Comparison of ENCODE assay signal across 10 cellular contexts in the genomic region with DNA sequence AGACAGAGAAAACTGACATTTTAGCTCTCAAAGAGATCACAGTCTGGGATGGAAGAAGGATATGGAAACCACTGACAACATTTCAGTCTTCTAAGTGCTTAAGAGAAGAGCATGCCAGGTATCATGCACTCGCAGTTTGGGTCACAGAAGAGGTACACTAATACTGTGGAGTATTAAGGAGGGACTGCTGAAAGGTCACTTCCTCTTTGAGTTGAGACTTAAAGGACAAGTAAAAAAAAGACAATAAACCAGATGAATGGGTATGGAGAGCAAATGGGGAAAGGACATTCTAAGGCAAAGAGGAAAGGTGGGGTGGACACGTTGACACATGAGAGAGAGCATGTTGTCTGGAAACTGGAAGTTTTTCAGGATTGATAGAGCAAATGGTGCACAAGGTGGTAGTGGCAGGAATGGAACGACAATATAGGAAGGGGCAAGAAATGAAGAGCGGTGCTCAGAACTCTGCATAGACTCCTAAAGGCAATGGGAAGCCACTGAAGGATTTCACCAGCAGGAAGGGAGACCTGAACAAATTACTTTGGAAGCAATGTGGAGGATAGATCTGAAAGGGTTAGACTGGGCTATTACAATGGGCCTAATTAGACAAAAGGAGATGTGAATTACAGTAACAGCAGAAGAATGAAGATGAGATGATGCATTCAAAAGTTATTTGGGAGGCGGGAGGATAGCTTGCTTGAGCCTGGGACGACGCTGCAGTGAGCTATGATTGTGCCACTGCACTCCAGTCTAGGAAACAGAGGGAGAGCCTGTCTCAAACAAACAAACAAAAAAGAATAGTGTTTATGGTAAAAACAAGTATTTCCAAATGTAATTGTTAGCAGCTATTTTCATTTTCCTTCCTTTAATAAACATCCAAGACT. TPM values are rescaled to one million over a fixed set of nuclear protein-coding genes. Genes with fewer than 3 reads are reported as not detected.
A peak's percentile ranks its signal among the peaks of the same experiment; 100 is the strongest.
DNase-seq lines count a peak whose midpoint lies in the region; ATAC-seq and TF ChIP-seq lines count a peak whose summit lies in the region.
"Had no signal": no experiment of that assay in that cellular context is flagged by ENCODE, and none has a peak within 500 bp of the region (broad histone marks: within the 10 kb centered on the region; RNA-seq: fewer than 3 reads in every experiment).

No MANE protein-coding gene starts in this region.

- peak overlapping the region; percentile 41 for H2AFZ ChIP-seq in smooth muscle cell (ENCODE audit: low read depth)

- no peaks in the 10 kb centered on the region for H3K9me3 ChIP-seq in smooth muscle cell (replicated peaks; ENCODE audit: low read depth)
- H3K9me3 ChIP-seq: right atrium auricular region had no signal

- H3K79me2 ChIP-seq in smooth muscle cell (ENCODE audit: low read depth) = no peaks in the 10 kb centered on the region

- no peaks in the 10 kb centered on the region for H3F3A ChIP-seq in smooth muscle cell (ENCODE audit: low read depth)

- H4K20me1 ChIP-seq in smooth muscle cell (ENCODE audit: low read depth) = no peaks in the 10 kb centered on the region

- H3K9ac ChIP-seq in smooth muscle cell (ENCODE audit: low read depth) = no peak overlapping the region

- H3K27me3 ChIP-seq in smooth muscle cell (ENCODE audit: low read depth) = no peaks in the 10 kb centered on the region
- H3K27me3 ChIP-seq: right atrium auricular region had no signal

- ATAC-seq in GM18868 (IDR thresholded peaks at IDR 0.05; ENCODE audit: unreplicated experiment) (peak; percentile 26), HG02610 (IDR thresholded peaks at IDR 0.05; ENCODE audit: unreplicated experiment) (no peak)

- H3K4me1 ChIP-seq in smooth muscle cell (ENCODE audit: low read depth) = peaks cover 13% of the 10 kb centered on the region

- H3K36me3 ChIP-seq in smooth muscle cell (ENCODE audit: low read depth) = no peaks in the 10 kb centered on the region
- H3K36me3 ChIP-seq: right atrium auricular region had no signal

- DNase-seq in NAMALWA (ENCODE audit: low spot score) = peak; percentile 43
- DNase-seq in epithelial cell of esophagus (ENCODE audit: low read depth) = peak; percentile 86
- DNase-seq in smooth muscle cell (lab: John Stamatoyannopoulos, UW; ENCODE audit: unreplicated experiment) = no peak
- no peak for DNase-seq in NCI-H2171 (lab: John Stamatoyannopoulos, UW)
- DNase-seq in NK-92 (lab: John Stamatoyannopoulos, UW; ENCODE audit: unreplicated experiment) = no peak
- no peak for DNase-seq in stimulated activated CD4-positive, alpha-beta T cell treated with anti-CD3 and anti-CD28 coated beads, Interleukin-12 subunit alpha, Interleukin-12 subunit beta, amount 100 ng/mL, for 4 hours
- DNase-seq: activated CD4-positive, alpha-beta memory T cell treated with anti-CD3 and anti-CD28 coated beads, Interleukin-2, amount 10 ng/mL, durations not matched to agents 7 days and 5 days had no signal

- H3K27ac ChIP-seq in smooth muscle cell (ENCODE audit: low read depth) = peak overlapping the region; percentile 80

- TF ChIP-seq CTCF in epithelial cell of esophagus (IDR thresholded peaks at IDR 0.05; ENCODE audit: insufficient read depth, low read depth, low read length, missing control alignments) = no peak
- no peak for TF ChIP-seq CTCF in smooth muscle cell (IDR thresholded peaks at IDR 0.05; ENCODE audit: borderline replicate concordance, insufficient read depth, poor library complexity, severe bottlenecking)

- H3K4me2 ChIP-seq in smooth muscle cell = peak overlapping the region; percentile 55

- WGBS in smooth muscle cell (ENCODE audit: low lambda C conversion rate) = 58% methylated on average over 7 of the region's 7 CpGs

- H3K4me3 ChIP-seq in epithelial cell of esophagus (ENCODE audit: low read length) (no peak overlapping the region), smooth muscle cell (no peak overlapping the region)
- H3K4me3 ChIP-seq: right atrium auricular region had no signal

RNA-seq across cellular contexts. Expression of gene DIPK1A, which starts 11.1 kb away (rescaled TPM):
- total RNA-seq in smooth muscle cell = 8.3 and 8.4 TPM in 2 replicates
- 7.3 and 8.4 TPM in 2 replicates for polyA plus RNA-seq in smooth muscle cell

Comparison
In these comparisons a context has a peak if more than half of its experiments do, and no peak if none do; other contexts are left out.
1. DNase-seq: peak in NAMALWA (single experiment) and epithelial cell of esophagus (single experiment); none in smooth muscle cell (single experiment), NCI-H2171 (single experiment), NK-92 (single experiment) and stimulated activated CD4-positive, alpha-beta T cell treated with anti-CD3 and anti-CD28 coated beads, Interleukin-12 subunit alpha, Interleukin-12 subunit beta, amount 100 ng/mL, for 4 hours (single experiment).